ENCODE assay signal across 8 cellular contexts in the genomic region with DNA sequence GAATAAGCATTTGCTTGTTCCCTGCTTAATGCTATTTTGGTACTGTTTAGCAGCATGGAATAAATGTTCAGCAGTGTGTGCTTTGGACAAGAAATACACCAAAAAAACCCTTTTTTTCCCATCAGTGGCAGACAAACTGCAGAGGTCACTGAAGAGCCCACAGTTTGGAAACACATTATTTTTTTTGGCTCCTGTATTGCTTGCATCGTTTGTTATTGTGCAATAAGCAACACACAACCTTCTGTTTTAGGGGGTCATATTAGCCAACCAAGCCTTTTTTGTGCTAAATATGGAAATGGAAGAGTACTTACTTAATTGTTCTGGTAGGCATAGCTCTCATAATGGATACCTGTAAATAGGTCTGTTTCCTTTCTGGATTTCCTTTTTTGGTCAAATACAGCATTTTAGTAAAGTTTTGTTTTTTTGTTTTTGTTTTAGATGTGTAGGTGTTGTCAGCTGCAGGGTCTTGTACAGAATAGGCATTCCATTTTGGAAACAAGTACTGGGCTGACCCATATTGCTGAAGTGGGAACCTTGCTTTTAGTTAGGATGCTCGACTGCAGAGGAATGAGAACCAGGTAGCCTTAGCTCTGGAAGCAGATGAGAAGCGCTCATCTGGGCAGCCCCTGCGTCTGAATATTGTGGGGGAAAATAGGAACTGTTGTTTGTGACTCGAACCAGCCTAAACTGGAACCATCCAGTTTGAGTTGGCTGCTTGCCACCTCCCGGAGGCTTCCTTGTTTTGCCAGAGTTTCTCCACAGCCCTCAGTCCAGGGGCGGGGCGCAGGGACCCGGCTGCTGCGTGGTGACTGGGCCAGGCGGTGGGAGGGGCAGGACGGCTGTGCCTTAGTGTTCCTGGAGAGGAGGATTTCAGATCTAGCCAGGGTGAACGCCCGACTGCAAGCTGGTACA. TPM values are rescaled to one million over a fixed set of nuclear protein-coding genes. Genes with fewer than 3 reads are reported as not detected.
A peak's percentile ranks its signal among the peaks of the same experiment; 100 is the strongest.
DNase-seq lines count a peak whose midpoint lies in the region; ATAC-seq, FAIRE-seq and TF ChIP-seq lines count a peak whose summit lies in the region.

No MANE protein-coding gene starts in this region.

- H4K20me1 ChIP-seq in MM.1S (ENCODE audit: insufficient read depth, low read length) = peaks cover 52% of the 10 kb centered on the region

- no peak overlapping the region for H3K9ac ChIP-seq in MM.1S (ENCODE audit: low read length)

- H3K4me1 ChIP-seq in MM.1S (ENCODE audit: low read length) (peaks cover 13% of the 10 kb centered on the region), iPS DF 6.9 (ENCODE audit: control insufficient read depth, insufficient read depth, low read length) (peaks cover 3% of the 10 kb centered on the region; the same call in 1 of the 2 replicates)

- peak; percentile 83 for DNase-seq in ACHN
- no peak for DNase-seq in GM12892 (ENCODE audit: insufficient read length)
- no peak for DNase-seq in MM.1S
- peak; percentile 80 for DNase-seq in RPMI8226
- DNase-seq in bronchial epithelial cell (ENCODE audit: low read depth) = peak; percentile 81
- peak; percentile 50 for DNase-seq in iPS DF 6.9 (ENCODE audit: low read depth, low spot score)
- DNase-seq in putamen (ENCODE audit: low spot score) = peak; percentile 95

- H3K27me3 ChIP-seq in MM.1S (replicated peaks; ENCODE audit: insufficient read depth, low read length) (no peaks in the 10 kb centered on the region), bronchial epithelial cell (ENCODE audit: control insufficient read depth, insufficient read depth, low read length) (no peaks in the 10 kb centered on the region), iPS DF 6.9 (ENCODE audit: control insufficient read depth, insufficient read depth, low read length) (no peaks in the 10 kb centered on the region)

- no peaks in the 10 kb centered on the region for H3F3A ChIP-seq in MM.1S (ENCODE audit: insufficient read depth, low read length)

- no peak overlapping the region for H2AFZ ChIP-seq in MM.1S (ENCODE audit: low read length)

- FAIRE-seq in GM12892 (lab: Jason Lieb, UNC) = peak; percentile 24
- no peak for FAIRE-seq in bronchial epithelial cell (lab: Jason Lieb, UNC)

- in situ Hi-C loops in ACHN (cut with HindIII; ENCODE audit: low pct_ligation_motif_present, low pct_unique_long_range_greater_than_20kb, low sequenced_read_pairs) = no loop called here

- H3K4me3 ChIP-seq in MM.1S (ENCODE audit: low read length) = no peak overlapping the region
- peak overlapping the region; percentile 26 for H3K4me3 ChIP-seq in bronchial epithelial cell (ENCODE audit: low read depth, low read length)
- no peak overlapping the region for H3K4me3 ChIP-seq in iPS DF 6.9 (ENCODE audit: low read length)

- H3K27ac ChIP-seq in MM.1S (ENCODE audit: low read length) (no peak overlapping the region), iPS DF 6.9 (ENCODE audit: low read length) (no peak overlapping the region)

- WGBS in iPS DF 6.9 (ENCODE audit: insufficient coverage, insufficient read length) = no CpG with 5 or more reads among the region's 14 CpGs

- 0 out of 2 replicates have a peak, but pooled peaks have one; percentile 14 for TF ChIP-seq POLR2A in GM12892 (IDR thresholded peaks at IDR 0.05; ENCODE audit: low read depth, low read length)

- TF ChIP-seq CTCF in MM.1S (IDR thresholded peaks at IDR 0.05; ENCODE audit: low read length) (no peak), bronchial epithelial cell (IDR thresholded peaks at IDR 0.05; ENCODE audit: insufficient read depth, low read length, severe bottlenecking) (no peak)

- H3K9me2 ChIP-seq in MM.1S (replicated peaks; ENCODE audit: insufficient read depth, low read length) = no peaks in the 10 kb centered on the region

- no peak for ATAC-seq in GM21515 (IDR thresholded peaks at IDR 0.05; ENCODE audit: unreplicated experiment)

- no peaks in the 10 kb centered on the region for H3K9me3 ChIP-seq in MM.1S (replicated peaks; ENCODE audit: insufficient read depth, low read length)
- H3K9me3 ChIP-seq in iPS DF 6.9 (ENCODE audit: control insufficient read depth, insufficient read depth, low read length) = no peaks in the 10 kb centered on the region

- peak overlapping the region; percentile 22; the same call in 1 of the 2 replicates for H3K4me2 ChIP-seq in MM.1S (ENCODE audit: low read depth, low read length)

- no peaks in the 10 kb centered on the region for H3K36me3 ChIP-seq in MM.1S (replicated peaks; ENCODE audit: insufficient read depth, low read length)
- peaks cover 2% of the 10 kb centered on the region for H3K36me3 ChIP-seq in bronchial epithelial cell (ENCODE audit: control insufficient read depth, insufficient read depth, low read length)
- H3K36me3 ChIP-seq in iPS DF 6.9 (ENCODE audit: control insufficient read depth, insufficient read depth, low read length) = no peaks in the 10 kb centered on the region

- H3K79me2 ChIP-seq in MM.1S (ENCODE audit: low read length) = peaks cover 100% of the 10 kb centered on the region

RNA-seq across cellular contexts. Expression of gene SPEN, which starts 38.5 kb away (rescaled TPM):
- 22.3 TPM for polyA plus RNA-seq in GM12892 (2012; ENCODE audit: missing spikeins)
- total RNA-seq in bronchial epithelial cell = 18.3 and 19.2 TPM in 2 replicates

Comparison
In these comparisons a context has a peak if more than half of its experiments do, and no peak if none do; other contexts are left out.
1. DNase-seq: peak in ACHN (single experiment), RPMI8226 (single experiment), bronchial epithelial cell (single experiment), iPS DF 6.9 (single experiment) and putamen (single experiment); none in GM12892 (single experiment) and MM.1S (single experiment).